In genomic region chr9:4237748-4238511, GRCh38 we compare ENCODE assay signal across 8 cellular contexts.
A peak's percentile ranks its signal among the peaks of the same experiment; 100 is the strongest.
DNase-seq lines count a peak whose midpoint lies in the region; ATAC-seq and TF ChIP-seq lines count a peak whose summit lies in the region.

No MANE protein-coding gene starts in this region.

- TF ChIP-seq CTCF in thoracic aorta (IDR thresholded peaks at IDR 0.05): no peak

- CTCF ChIA-PET in activated CD4-positive, alpha-beta T cell treated with anti-CD3 and anti-CD28 coated beads for 36 hours (lab: Charles Lee): interaction anchor here (0.9 to 1.3 kb wide), 3 partner anchors 8 to 128 kb away, joined by 3 to 4 read pairs (median 3); no protein-coding TSS in a partner anchor

- H3K27me3 Mint-ChIP-seq in activated CD4-positive, alpha-beta T cell treated with anti-CD3 and anti-CD28 coated beads for 36 hours: peaks cover 3% of the 10 kb centered on the region
- H3K27me3 Mint-ChIP-seq in activated naive CD8-positive, alpha-beta T cell treated with anti-CD3 and anti-CD28 coated beads, Interleukin-2, amount 10 ng/mL, durations not matched to agents 7 days and 5 days: no peaks in the 10 kb centered on the region

- peak; percentile 27 for ATAC-seq in activated CD4-positive, alpha-beta T cell treated with anti-CD3 and anti-CD28 coated beads for 36 hours
- ATAC-seq in activated naive CD8-positive, alpha-beta T cell treated with anti-CD3 and anti-CD28 coated beads, Interleukin-2, amount 10 ng/mL, durations not matched to agents 7 days and 5 days (ENCODE audit: low read depth): peak; percentile 20
- ATAC-seq in thoracic aorta (ENCODE audit: insufficient number of reproducible peaks, low FRiP score, low read depth): peak; percentile 56

- peaks cover 22% of the 10 kb centered on the region for H3K4me1 Mint-ChIP-seq in activated CD4-positive, alpha-beta T cell treated with anti-CD3 and anti-CD28 coated beads for 36 hours
- H3K4me1 Mint-ChIP-seq in activated naive CD8-positive, alpha-beta T cell treated with anti-CD3 and anti-CD28 coated beads, Interleukin-2, amount 10 ng/mL, durations not matched to agents 7 days and 5 days: peaks cover 17% of the 10 kb centered on the region

- H3K36me3 ChIP-seq in iPS-18a (ENCODE audit: control insufficient read depth, low read depth, low read length) (no peaks in the 10 kb centered on the region), thoracic aorta (no peaks in the 10 kb centered on the region)

- no peak overlapping the region for H3K9ac ChIP-seq in iPS-18a (ENCODE audit: low read length)

- no peaks in the 10 kb centered on the region for H3K9me3 Mint-ChIP-seq in activated CD4-positive, alpha-beta T cell treated with anti-CD3 and anti-CD28 coated beads for 36 hours (ENCODE audit: low read depth)
- H3K9me3 Mint-ChIP-seq in activated naive CD8-positive, alpha-beta T cell treated with anti-CD3 and anti-CD28 coated beads, Interleukin-2, amount 10 ng/mL, durations not matched to agents 7 days and 5 days: no peaks in the 10 kb centered on the region

- DNase-seq in activated CD4-positive, alpha-beta T cell treated with anti-CD3 and anti-CD28 coated beads for 36 hours: no peak
- no peak for DNase-seq in activated CD4-positive, alpha-beta T cell treated with anti-CD3 and anti-CD28 coated beads for 4 hours
- no peak for DNase-seq in activated naive CD8-positive, alpha-beta T cell treated with anti-CD3 and anti-CD28 coated beads, Interleukin-2, amount 10 ng/mL, durations not matched to agents 7 days and 5 days
- DNase-seq in thoracic aorta (ENCODE audit: low spot score): no peak
- DNase-seq in NK-92 (lab: John Stamatoyannopoulos, UW; ENCODE audit: unreplicated experiment): no peak
- no peak for DNase-seq in NCI-H446 (lab: John Stamatoyannopoulos, UW)
- no peak for DNase-seq in KG1 (lab: John Stamatoyannopoulos, UW)

- H3K27ac Mint-ChIP-seq in activated CD4-positive, alpha-beta T cell treated with anti-CD3 and anti-CD28 coated beads for 36 hours: peak overlapping the region; percentile 51
- H3K27ac Mint-ChIP-seq in activated naive CD8-positive, alpha-beta T cell treated with anti-CD3 and anti-CD28 coated beads, Interleukin-2, amount 10 ng/mL, durations not matched to agents 7 days and 5 days: peak overlapping the region; percentile 75

- H3K4me1 ChIP-seq in iPS-18a (ENCODE audit: control insufficient read depth, low read depth, low read length) (peaks cover 33% of the 10 kb centered on the region), thoracic aorta (ENCODE audit: control insufficient read depth in 1 of 2, low read depth in 2 of 2) (peaks cover 18 to 36% of the 10 kb centered on the region in 2 donors)

- H3K27me3 ChIP-seq in iPS-18a (ENCODE audit: control insufficient read depth, insufficient read depth, low read length): no peaks in the 10 kb centered on the region
- H3K27me3 ChIP-seq in thoracic aorta (replicated peaks; ENCODE audit: insufficient read depth): no peaks in the 10 kb centered on the region

- peak overlapping the region; percentile 18 for H3K4me3 ChIP-seq in iPS-18a (ENCODE audit: low read length)
- peak overlapping the region; percentile 50 for H3K4me3 ChIP-seq in thoracic aorta

- H3K36me3 Mint-ChIP-seq in activated CD4-positive, alpha-beta T cell treated with anti-CD3 and anti-CD28 coated beads for 36 hours (ENCODE audit: low read depth): no peaks in the 10 kb centered on the region
- H3K36me3 Mint-ChIP-seq in activated naive CD8-positive, alpha-beta T cell treated with anti-CD3 and anti-CD28 coated beads, Interleukin-2, amount 10 ng/mL, durations not matched to agents 7 days and 5 days: peaks cover 5% of the 10 kb centered on the region

- H3K27ac ChIP-seq in iPS-18a (ENCODE audit: low read length) (no peak overlapping the region), thoracic aorta (peak overlapping the region; percentile 67 to 78)

- intact Hi-C loops in activated CD4-positive, alpha-beta T cell treated with anti-CD3 and anti-CD28 coated beads for 36 hours (cut with DNase I, micrococcal nuclease): loop anchor here (5.0 to 10.0 kb wide), 2 partner anchors 59 to 763 kb away; no protein-coding TSS in a partner anchor

- POLR2A ChIA-PET in activated CD4-positive, alpha-beta T cell treated with anti-CD3 and anti-CD28 coated beads for 36 hours (lab: Charles Lee): no interaction called here
- POLR2A ChIA-PET in activated naive CD8-positive, alpha-beta T cell treated with anti-CD3 and anti-CD28 coated beads, Interleukin-2, amount 10 ng/mL, durations not matched to agents 7 days and 5 days (lab: Charles Lee): no interaction called here

- no peak overlapping the region for H3K4me3 Mint-ChIP-seq in activated CD4-positive, alpha-beta T cell treated with anti-CD3 and anti-CD28 coated beads for 36 hours
- H3K4me3 Mint-ChIP-seq in activated naive CD8-positive, alpha-beta T cell treated with anti-CD3 and anti-CD28 coated beads, Interleukin-2, amount 10 ng/mL, durations not matched to agents 7 days and 5 days: peak overlapping the region; percentile 64

- H3K9me3 ChIP-seq in iPS-18a (ENCODE audit: control insufficient read depth, low read depth, low read length) (no peaks in the 10 kb centered on the region), thoracic aorta (no peaks in the 10 kb centered on the region)
